8 cellular contexts compared by ENCODE assay signal in genomic region chr16:275041-275621, GRCh38. TPM values are rescaled to one million over a fixed set of nuclear protein-coding genes. Genes with fewer than 3 reads are reported as not detected.
DNase-seq lines count a peak whose midpoint lies in the region; TF ChIP-seq lines count a peak whose summit lies in the region.

No MANE protein-coding gene starts in this region.

- H3K9me3 Mint-ChIP-seq in glutamatergic neuron (ENCODE audit: unreplicated experiment) = peaks cover 4% of the 10 kb centered on the region

- peaks cover 4% of the 10 kb centered on the region for H3K36me3 Mint-ChIP-seq in glutamatergic neuron (ENCODE audit: unreplicated experiment)

- H3K4me1 ChIP-seq in rectal smooth muscle tissue (ENCODE audit: control insufficient read depth, insufficient read depth, low read length) = no peaks in the 10 kb centered on the region

- H3K27me3 Mint-ChIP-seq in glutamatergic neuron (ENCODE audit: unreplicated experiment) = peaks cover 9% of the 10 kb centered on the region

- DNase-seq in GM13977 (ENCODE audit: low spot score) (peak; percentile 64), glutamatergic neuron (no peak), NCI-H2029 treated with DMSO at 0.1 percent for 48 hours (lab: John Stamatoyannopoulos, UW) (no peak), NCI-H226 (no peak), DMS153 (lab: John Stamatoyannopoulos, UW) (no peak), SW 1271 (lab: John Stamatoyannopoulos, UW) (no peak)
- DNase-seq in activated CD4-positive, alpha-beta T cell treated with anti-CD3 and anti-CD28 coated beads, Interleukin-2, amount 50 U/mL, for 1 hour = peak; percentile 13

- H3K27ac ChIP-seq in rectal smooth muscle tissue (ENCODE audit: low read depth, low read length) = no peak overlapping the region

- TF ChIP-seq CTCF in GM13977 (IDR thresholded peaks at IDR 0.05; ENCODE audit: extremely low read depth, insufficient read depth, missing control alignments) (no peak), glutamatergic neuron (IDR thresholded peaks at IDR 0.05; ENCODE audit: partially characterized antibody, unreplicated experiment) (no peak)

- H3K4me3 Mint-ChIP-seq in glutamatergic neuron (ENCODE audit: unreplicated experiment) = peak overlapping the region; percentile 63

- no peak overlapping the region for H3K9ac ChIP-seq in rectal smooth muscle tissue (ENCODE audit: low read length)

- H3K4me1 Mint-ChIP-seq in glutamatergic neuron (ENCODE audit: low read depth, unreplicated experiment) = peaks cover 1% of the 10 kb centered on the region

- in situ Hi-C loops in GM13977 (cut with MboI; ENCODE audit: low pct_unique_long_range_greater_than_20kb, low sequenced_read_pairs, unreplicated experiment) = no loop called here

- H3K36me3 ChIP-seq in rectal smooth muscle tissue (ENCODE audit: control insufficient read depth, insufficient read depth, low read length) = no peaks in the 10 kb centered on the region

- no peaks in the 10 kb centered on the region for H3K27me3 ChIP-seq in rectal smooth muscle tissue (ENCODE audit: control insufficient read depth, insufficient read depth, low read length)

- H3K27ac Mint-ChIP-seq in glutamatergic neuron (ENCODE audit: unreplicated experiment) = no peak overlapping the region

- peak overlapping the region; percentile 73 for H3K4me3 ChIP-seq in rectal smooth muscle tissue (ENCODE audit: low read length)

RNA-seq across cellular contexts. Expression of gene RGS11, which starts 0.6 kb away (rescaled TPM):
- total RNA-seq in glutamatergic neuron (ENCODE audit: unreplicated experiment) = 18.2 TPM

RNA-seq across cellular contexts. Expression of gene ARHGDIG, which starts 5.3 kb away (rescaled TPM):
- total RNA-seq in glutamatergic neuron (ENCODE audit: unreplicated experiment) = 13.8 TPM

RNA-seq across cellular contexts. Expression of gene PDIA2, which starts 7.8 kb away (rescaled TPM):
- 11.8 TPM for total RNA-seq in glutamatergic neuron (ENCODE audit: unreplicated experiment)

RNA-seq across cellular contexts. Expression of gene FAM234A, which starts 40.5 kb away (rescaled TPM):
- total RNA-seq in glutamatergic neuron (ENCODE audit: unreplicated experiment) = 82.7 TPM

RNA-seq across cellular contexts. Expression of gene LUC7L, which starts 45.9 kb away (rescaled TPM):
- 213 TPM for total RNA-seq in glutamatergic neuron (ENCODE audit: unreplicated experiment)

Comparison
In these comparisons a context has a peak if more than half of its experiments do, and no peak if none do; other contexts are left out.
1. DNase-seq: peak in GM13977 (single experiment) and activated CD4-positive, alpha-beta T cell treated with anti-CD3 and anti-CD28 coated beads, Interleukin-2, amount 50 U/mL, for 1 hour (single experiment); none in glutamatergic neuron (single experiment), NCI-H2029 treated with DMSO at 0.1 percent for 48 hours (single experiment), NCI-H226 (single experiment), DMS153 (single experiment) and SW 1271 (0 of 2).